Comparison of ENCODE assay signal across 20 cellular contexts in the genomic region with DNA sequence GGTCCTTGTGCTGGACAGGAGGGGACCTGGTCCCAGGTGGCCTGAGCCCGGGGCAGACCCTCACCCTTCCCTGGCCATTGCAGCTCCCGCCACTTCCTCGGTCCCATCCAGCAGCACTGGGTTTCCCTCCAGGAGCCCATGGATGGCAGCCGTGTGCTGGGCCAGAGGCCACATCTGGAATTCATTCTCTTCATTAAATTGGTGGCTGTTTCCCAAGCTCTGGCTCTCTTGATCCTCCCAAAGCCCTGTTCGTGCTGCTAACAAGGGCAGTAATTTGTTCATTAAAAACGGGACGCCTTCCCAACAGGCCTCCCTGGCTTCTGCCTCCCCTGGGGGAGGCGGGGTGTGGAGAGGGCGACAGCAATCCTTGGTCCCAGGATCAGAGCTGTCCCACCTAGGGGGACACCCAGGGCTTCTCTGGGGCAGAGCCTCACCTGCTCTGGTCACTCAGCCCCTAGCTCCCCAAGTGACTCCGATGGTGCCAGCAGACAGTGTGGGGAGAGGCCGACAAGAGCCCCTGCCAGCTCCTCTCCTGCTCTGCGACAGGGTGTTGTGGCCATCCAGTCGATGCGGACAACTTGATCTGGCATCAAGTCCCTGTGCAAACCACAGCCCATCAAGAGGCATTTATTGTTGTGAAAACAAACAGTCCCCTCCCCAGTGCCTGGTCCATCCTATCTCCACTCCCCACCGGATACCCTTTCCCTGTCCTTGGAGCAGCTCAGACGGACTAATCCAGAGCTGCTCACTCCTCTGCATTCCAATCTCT. TPM values are rescaled to one million over a fixed set of nuclear protein-coding genes. Genes with fewer than 3 reads are reported as not detected.
DNase-seq lines count a peak whose midpoint lies in the region; FAIRE-seq and TF ChIP-seq lines count a peak whose summit lies in the region.
"Had no signal": no experiment of that assay in that cellular context is flagged by ENCODE, and none has a peak within 500 bp of the region (broad histone marks: within the 10 kb centered on the region; RNA-seq: fewer than 3 reads in every experiment).

No MANE protein-coding gene starts in this region.

- H3K4me1 Mint-ChIP-seq in chondrocyte (ENCODE audit: low read depth) = peaks cover 13% of the 10 kb centered on the region
- H3K4me1 Mint-ChIP-seq in neural crest cell = peaks cover 35% of the 10 kb centered on the region

- H3K27me3 Mint-ChIP-seq in chondrocyte (ENCODE audit: low read depth) (no peaks in the 10 kb centered on the region), neural crest cell (ENCODE audit: low read depth) (no peaks in the 10 kb centered on the region)

- TF ChIP-seq CTCF in AG09319 (IDR thresholded peaks at IDR 0.05; ENCODE audit: low read depth, low read length) (peak; percentile 1; the same call in 1 of the 2 replicates), chondrocyte (IDR thresholded peaks at IDR 0.05) (peak; percentile 31), neural crest cell (conservative IDR thresholded peaks at IDR 0.05) (no peak)

- DNase-seq in AG09319 (ENCODE audit: extremely low read depth, low read depth) = no peak
- peak; percentile 47 for DNase-seq in GM03348 (ENCODE audit: low spot score)
- DNase-seq in chondrocyte (ENCODE audit: low spot score) = no peak
- DNase-seq in neural crest cell (ENCODE audit: low read depth, low spot score) = no peak
- no peak for DNase-seq in RCC 7860 (ENCODE audit: low spot score)
- no peak for DNase-seq in NCI-H1105 (lab: John Stamatoyannopoulos, UW)
- DNase-seq in stimulated activated naive CD4-positive, alpha-beta T cell (lab: John Stamatoyannopoulos, UW) = no peak
- no peak for DNase-seq in activated CD4-positive, alpha-beta T cell treated with anti-CD3 and anti-CD28 coated beads for 4 hours
- DNase-seq: activated CD8-positive, alpha-beta T cell treated with anti-CD3 and anti-CD28 coated beads, Interleukin-2, amount 10 ng/mL, durations not matched to agents 7 days and 5 days; activated effector memory CD4-positive, alpha-beta T cell treated with Interleukin-2 at 50 U/mL for 16 hours; gastrocnemius medialis; MM.1S; natural killer cell; NCI-H187 treated with DMSO at 0.1 percent for 48 hours; NCI-H510A treated with DMSO at 0.1 percent for 48 hours; PC-9; substantia nigra; SW 1271 had no signal

- no peaks in the 10 kb centered on the region for H3K9me3 Mint-ChIP-seq in chondrocyte (ENCODE audit: low read depth)
- peaks cover 3% of the 10 kb centered on the region for H3K9me3 Mint-ChIP-seq in neural crest cell
- H3K9me3 Mint-ChIP-seq: natural killer cell had no signal

- no peaks in the 10 kb centered on the region for H3K36me3 Mint-ChIP-seq in chondrocyte (ENCODE audit: low read depth)
- peaks cover 9% of the 10 kb centered on the region for H3K36me3 Mint-ChIP-seq in neural crest cell (ENCODE audit: low read depth)
- H3K36me3 Mint-ChIP-seq: natural killer cell had no signal

- FAIRE-seq in RCC 7860 (lab: Jason Lieb, UNC) = no peak
- FAIRE-seq: HepG2 had no signal

- no peak overlapping the region for H3K4me3 Mint-ChIP-seq in chondrocyte (ENCODE audit: unreplicated experiment)
- no peak overlapping the region for H3K4me3 Mint-ChIP-seq in neural crest cell
- H3K4me3 Mint-ChIP-seq: activated CD8-positive, alpha-beta T cell treated with anti-CD3 and anti-CD28 coated beads, Interleukin-2, amount 10 ng/mL, durations not matched to agents 7 days and 5 days; natural killer cell had no signal

- peak overlapping the region; percentile 49 for H3K27ac Mint-ChIP-seq in chondrocyte (ENCODE audit: unreplicated experiment)
- peak overlapping the region; percentile 27 for H3K27ac Mint-ChIP-seq in neural crest cell (ENCODE audit: unreplicated experiment)
- H3K27ac Mint-ChIP-seq: activated CD8-positive, alpha-beta T cell treated with anti-CD3 and anti-CD28 coated beads, Interleukin-2, amount 10 ng/mL, durations not matched to agents 7 days and 5 days; natural killer cell had no signal

RNA-seq across cellular contexts. Expression of gene SDK2, which starts 44.0 kb away (rescaled TPM):
- total RNA-seq in chondrocyte (15.8 to 38.5 TPM (median 16.2 TPM) in 3 replicates), neural crest cell (31.2 and 31.5 TPM in 2 replicates)
- total RNA-seq: HepG2, lung microvascular endothelial cell had no signal
